Comparison of ENCODE assay signal across 20 cellular contexts in genomic region chr3:24526640-24527237, GRCh38. TPM values are rescaled to one million over a fixed set of nuclear protein-coding genes. Genes with fewer than 3 reads are reported as not detected.
"Had no signal": no experiment of that assay in that cellular context is flagged by ENCODE, and none has a peak within 500 bp of the region (broad histone marks: within the 10 kb centered on the region; RNA-seq: fewer than 3 reads in every experiment).

No MANE protein-coding gene starts in this region.

- H3K27ac Mint-ChIP-seq: activated CD8-positive, alpha-beta T cell treated with anti-CD3 and anti-CD28 coated beads, Interleukin-2, amount 10 ng/mL, durations not matched to agents 7 days and 5 days; activated naive CD4-positive, alpha-beta T cell treated with anti-CD3 and anti-CD28 coated beads, Interleukin-2, amount 50 U/mL, for 24 hours; activated T-helper 1 cell treated with anti-CD3 and anti-CD28 coated beads, Interleukin-12 subunit alpha, Interleukin-12 subunit beta, Interleukin-2, Interleukin-4 antibody, amounts not matched to agents 30 ng/mL and 10 ng/mL and 1 ng/mL, durations not matched to agents 14 hours and 24 hours and 36 hours; mesothelial cell of epicardium; naive thymus-derived CD8-positive, alpha-beta T cell had no signal

- H3K27ac ChIP-seq: brain microvascular endothelial cell, left ventricle myocardium inferior, upper lobe of left lung, VCaP had no signal

- H3K4me3 ChIP-seq: left ventricle myocardium inferior, upper lobe of left lung had no signal

- H3K27me3 ChIP-seq: brain microvascular endothelial cell, upper lobe of left lung had no signal

- DNase-seq: activated CD4-positive, alpha-beta T cell treated with anti-CD3 and anti-CD28 coated beads, Interleukin-2, amount 50 U/mL, for 1 hour; activated CD4-positive, CD25-positive, alpha-beta regulatory T cell treated with anti-CD3 and anti-CD28 coated beads, Interleukin-2, amount 50 U/mL, for 72 hours; activated CD8-positive, alpha-beta T cell treated with anti-CD3 and anti-CD28 coated beads, Interleukin-2, amount 10 ng/mL, durations not matched to agents 7 days and 5 days; activated gamma-delta T cell; anterior cingulate cortex; brain microvascular endothelial cell; caudate nucleus; dermis blood vessel endothelial cell; effector CD8-positive, alpha-beta T cell; foreskin melanocyte; kidney; left ventricle myocardium inferior; naive thymus-derived CD8-positive, alpha-beta T cell; stimulated activated CD4-positive, alpha-beta T cell treated with anti-CD3 and anti-CD28 coated beads, Interleukin-4, amount 100 ng/mL, for 1 hour; stimulated activated naive CD8-positive, alpha-beta T cell treated with anti-CD3 and anti-CD28 coated beads, Interleukin-15, Interleukin-2, amounts not matched to agents 100 U/mL and 50 U/mL, for 24 hours; upper lobe of left lung had no signal

- H3K36me3 ChIP-seq: brain microvascular endothelial cell, left ventricle myocardium inferior, upper lobe of left lung had no signal

- H3K36me3 Mint-ChIP-seq: activated naive CD4-positive, alpha-beta T cell treated with anti-CD3 and anti-CD28 coated beads, Interleukin-2, amount 50 U/mL, for 24 hours; mesothelial cell of epicardium; naive thymus-derived CD8-positive, alpha-beta T cell had no signal

- H3K4me1 Mint-ChIP-seq: activated naive CD4-positive, alpha-beta T cell treated with anti-CD3 and anti-CD28 coated beads, Interleukin-2, amount 50 U/mL, for 24 hours had no signal

- H3K4me3 Mint-ChIP-seq: activated CD8-positive, alpha-beta T cell treated with anti-CD3 and anti-CD28 coated beads, Interleukin-2, amount 10 ng/mL, durations not matched to agents 7 days and 5 days; activated naive CD4-positive, alpha-beta T cell treated with anti-CD3 and anti-CD28 coated beads, Interleukin-2, amount 50 U/mL, for 24 hours; activated T-helper 1 cell treated with anti-CD3 and anti-CD28 coated beads, Interleukin-12 subunit alpha, Interleukin-12 subunit beta, Interleukin-2, Interleukin-4 antibody, amounts not matched to agents 30 ng/mL and 10 ng/mL and 1 ng/mL, durations not matched to agents 14 hours and 24 hours and 36 hours; mesothelial cell of epicardium; naive thymus-derived CD8-positive, alpha-beta T cell had no signal

- ATAC-seq: activated CD8-positive, alpha-beta T cell treated with anti-CD3 and anti-CD28 coated beads, Interleukin-2, amount 10 ng/mL, durations not matched to agents 7 days and 5 days; naive thymus-derived CD8-positive, alpha-beta T cell; stimulated activated naive CD8-positive, alpha-beta T cell treated with anti-CD3 and anti-CD28 coated beads, Interleukin-15, Interleukin-2, amounts not matched to agents 100 U/mL and 50 U/mL, for 24 hours had no signal

- H3K9me3 Mint-ChIP-seq: activated naive CD4-positive, alpha-beta T cell treated with anti-CD3 and anti-CD28 coated beads, Interleukin-2, amount 50 U/mL, for 24 hours; activated T-helper 1 cell treated with anti-CD3 and anti-CD28 coated beads, Interleukin-12 subunit alpha, Interleukin-12 subunit beta, Interleukin-2, Interleukin-4 antibody, amounts not matched to agents 30 ng/mL and 10 ng/mL and 1 ng/mL, durations not matched to agents 14 hours and 24 hours and 36 hours had no signal

RNA-seq across cellular contexts. Expression of gene THRB, which starts 32.1 kb away (rescaled TPM):
- polyA plus RNA-seq: naive thymus-derived CD8-positive, alpha-beta T cell had no signal
